In the genomic region with DNA sequence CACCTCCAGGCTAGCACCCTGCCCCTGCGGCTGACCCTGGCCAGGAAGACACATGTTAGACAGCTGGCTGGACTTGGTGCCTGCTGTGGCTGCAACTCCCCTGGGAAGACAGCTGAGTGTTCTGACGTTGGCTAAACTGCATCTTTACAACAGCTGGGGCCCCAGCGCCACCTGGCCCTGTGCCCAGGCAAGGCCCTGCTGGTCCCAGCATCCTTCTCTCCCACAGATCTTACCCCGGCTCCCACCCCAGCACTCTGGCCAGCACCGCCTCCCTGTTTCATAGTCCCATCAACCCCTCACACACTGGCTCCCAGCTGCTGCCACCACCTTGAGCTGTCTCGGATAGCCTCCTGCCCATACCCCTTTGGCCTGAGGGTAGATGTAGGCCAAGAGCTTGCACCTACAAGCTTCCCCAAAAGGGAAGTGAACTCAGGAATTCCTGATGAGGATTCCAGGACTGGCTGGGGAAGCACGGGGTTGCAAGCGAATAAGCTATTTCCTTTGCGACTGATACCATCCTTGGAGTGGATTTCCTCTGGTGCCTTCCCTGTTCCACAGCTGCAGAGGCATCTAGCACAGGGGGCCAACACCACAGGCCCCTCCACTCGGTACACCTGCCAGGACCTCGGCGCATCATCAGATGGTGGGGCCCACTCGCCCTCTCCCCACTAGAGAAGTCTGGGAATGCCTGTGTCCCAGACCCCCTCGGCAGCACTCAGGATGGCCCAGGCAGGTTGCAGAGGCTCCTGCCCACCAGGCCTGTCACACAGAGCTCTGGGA, we compare ENCODE assay signal across 11 cellular contexts. TPM values are rescaled to one million over a fixed set of nuclear protein-coding genes. Genes with fewer than 3 reads are reported as not detected.
DNase-seq lines count a peak whose midpoint lies in the region; ATAC-seq and TF ChIP-seq lines count a peak whose summit lies in the region.
"Had no signal": no experiment of that assay in that cellular context is flagged by ENCODE, and none has a peak within 500 bp of the region (broad histone marks: within the 10 kb centered on the region; RNA-seq: fewer than 3 reads in every experiment).

No MANE protein-coding gene starts in this region.

- no peak overlapping the region for H3K27ac Mint-ChIP-seq in Calu3 (ENCODE audit: unreplicated experiment)
- H3K27ac Mint-ChIP-seq: T-helper 1 cell treated with Interleukin-12 subunit alpha and Interleukin-12 subunit beta and Interleukin-4 antibody, amounts not matched to agents 30 μg/mL and 1 μg/mL, for 36 hours had no signal

- peak overlapping the region; percentile 67 for H3K9ac ChIP-seq in BLaER1

- no peaks in the 10 kb centered on the region for H3K27me3 ChIP-seq in BLaER1

- peak overlapping the region; percentile 17; the same call in 1 of the 2 replicates for H3K4me3 ChIP-seq in BLaER1
- no peak overlapping the region for H3K4me3 ChIP-seq in astrocyte of the spinal cord (ENCODE audit: low read depth, low read length)

- TF ChIP-seq CTCF in astrocyte of the spinal cord (IDR thresholded peaks at IDR 0.05; ENCODE audit: low read depth, low read length) (no peak), Calu3 (IDR thresholded peaks at IDR 0.05; ENCODE audit: unreplicated experiment) (no peak)

- ATAC-seq in left colon: peak; percentile 18
- ATAC-seq in GM19395 (IDR thresholded peaks at IDR 0.05; ENCODE audit: unreplicated experiment): no peak

- H3K36me3 Mint-ChIP-seq in Calu3 (ENCODE audit: insufficient read depth, unreplicated experiment): no peaks in the 10 kb centered on the region

- CTCF ChIA-PET in Calu3 (lab: Charles Lee): no interaction called here

- H3K4me1 Mint-ChIP-seq in Calu3 (ENCODE audit: low read depth, unreplicated experiment): no peaks in the 10 kb centered on the region

- in situ Hi-C loops in astrocyte of the spinal cord (cut with HindIII; ENCODE audit: low sequenced_read_pairs): no loop called here

- H3K27ac ChIP-seq in BLaER1: peak overlapping the region; percentile 84

- H4K20me1 ChIP-seq in BLaER1: peaks cover 37% of the 10 kb centered on the region

- peaks cover 8% of the 10 kb centered on the region; the same call in 1 of the 2 replicates for H3K36me3 ChIP-seq in BLaER1

- peaks cover 100% of the 10 kb centered on the region for H3K4me1 ChIP-seq in BLaER1

- H3K4me3 Mint-ChIP-seq in Calu3 (ENCODE audit: low read depth, unreplicated experiment): no peak overlapping the region
- H3K4me3 Mint-ChIP-seq: T-helper 1 cell treated with Interleukin-12 subunit alpha and Interleukin-12 subunit beta and Interleukin-4 antibody, amounts not matched to agents 30 μg/mL and 1 μg/mL, for 36 hours had no signal

- intact Hi-C loops in left colon (cut with DNase I, micrococcal nuclease) (no loop called here), Calu3 (cut with micrococcal nuclease; ENCODE audit: unreplicated experiment) (no loop called here)

- H3K4me2 ChIP-seq in BLaER1: peak overlapping the region; percentile 94

- DNase-seq in NAMALWA (ENCODE audit: low spot score): peak; percentile 73
- DNase-seq in astrocyte of the spinal cord (ENCODE audit: low read depth, low spot score): peak; percentile 22
- DNase-seq in left colon: no peak
- no peak for DNase-seq in Calu3
- no peak for DNase-seq in AG08396 (ENCODE audit: low spot score)
- DNase-seq in activated CD4-positive, alpha-beta T cell treated with anti-CD3 and anti-CD28 coated beads for 48 hours: no peak
- DNase-seq: activated T-cell treated with anti-CD3 and anti-CD28 coated beads for 4 hours had no signal

- H3K27me3 Mint-ChIP-seq in Calu3 (ENCODE audit: unreplicated experiment): no peaks in the 10 kb centered on the region

- BruUV-seq in Calu3 (replicated peaks; lab: Mats Ljungman, UMichigan): no TSS peak

- H3K9me3 ChIP-seq in BLaER1: no peaks in the 10 kb centered on the region

- no peaks in the 10 kb centered on the region for H3K9me3 Mint-ChIP-seq in Calu3 (ENCODE audit: low read depth, unreplicated experiment)
- H3K9me3 Mint-ChIP-seq: T-helper 1 cell treated with Interleukin-12 subunit alpha and Interleukin-12 subunit beta and Interleukin-4 antibody, amounts not matched to agents 30 μg/mL and 1 μg/mL, for 36 hours had no signal

RNA-seq across cellular contexts. Expression of a gene that starts 28.5 kb away (rescaled TPM):
- total RNA-seq in left colon (under 1 TPM in 1 of 2 donors, not detected in 1; 0.82 TPM), Calu3 (2022) (not detected in 2 replicates)
- total RNA-seq: chondrocyte had no signal

RNA-seq across cellular contexts. Expression of a gene that starts 32.0 kb away (rescaled TPM):
- 1 to 10 TPM; 1.1 to 1.2 TPM for total RNA-seq in left colon
- total RNA-seq in Calu3 (2022): 2.1 and 2.6 TPM in 2 replicates

RNA-seq across cellular contexts. Expression of a gene that starts 42.9 kb away (rescaled TPM):
- total RNA-seq in left colon: 1 to 10 TPM; 1.0 to 2.9 TPM
- total RNA-seq in Calu3 (2022): 6.0 and 7.3 TPM in 2 replicates

Comparison
In these comparisons a context has a peak if more than half of its experiments do, and no peak if none do; other contexts are left out.
1. DNase-seq: peak in NAMALWA (single experiment) and astrocyte of the spinal cord (single experiment); none in left colon (0 of 2), Calu3 (single experiment), AG08396 (single experiment) and activated CD4-positive, alpha-beta T cell treated with anti-CD3 and anti-CD28 coated beads for 48 hours (single experiment).